ENCODE assay signal across 1 cellular context in genomic region chr1:162397039-162397448, GRCh38.
TF ChIP-seq lines count a peak whose summit lies in the region.

No MANE protein-coding gene starts in this region.

TF ChIP-seq in K562, 482 proteins besides CTCF, POLR2A, EP300 and RAD21 (continued from another document):
- TF ChIP-seq SFPQ (IDR thresholded peaks at IDR 0.05; ENCODE audit: low read depth, low read length), result no peak
- TF ChIP-seq DDX20 (tag; IDR thresholded peaks at IDR 0.05; ENCODE audit: low read depth), result no peak
- no peak for TF ChIP-seq CREB3L1 (IDR thresholded peaks at IDR 0.05; ENCODE audit: borderline replicate concordance, low read depth)
- TF ChIP-seq NR2C2 (CRISPR knock-in tag; IDR thresholded peaks at IDR 0.05), result no peak
- no peak for TF ChIP-seq NR2C2 (tag; IDR thresholded peaks at IDR 0.05)
- TF ChIP-seq ZNF134 (CRISPR knock-in tag; conservative IDR thresholded peaks at IDR 0.05), result no peak
- no peak for TF ChIP-seq STAG1 (CRISPR knock-in tag; IDR thresholded peaks at IDR 0.05; ENCODE audit: borderline replicate concordance)
- no peak for TF ChIP-seq ZFP30 (CRISPR knock-in tag; IDR thresholded peaks at IDR 0.05; ENCODE audit: borderline replicate concordance)
- no peak for TF ChIP-seq GABPA (tag; conservative IDR thresholded peaks at IDR 0.05; ENCODE audit: low read depth)
- TF ChIP-seq NRF1 (conservative IDR thresholded peaks at IDR 0.05 in 1 of 2, IDR thresholded peaks at IDR 0.05 in 1 of 2), result no peak
- peak; percentile 79 for TF ChIP-seq KLF16 (IDR thresholded peaks at IDR 0.05)
- TF ChIP-seq MXD1 (CRISPR knock-in tag; IDR thresholded peaks at IDR 0.05; ENCODE audit: borderline replicate concordance, poor library complexity, severe bottlenecking), result no peak
- TF ChIP-seq MEIS2 (IDR thresholded peaks at IDR 0.05; ENCODE audit: partially characterized antibody), result peak; percentile 19
- TF ChIP-seq CHD2 (IDR thresholded peaks at IDR 0.05; ENCODE audit: low read depth, low read length), result no peak
- no peak for TF ChIP-seq NR2F6 (CRISPR knock-in tag; IDR thresholded peaks at IDR 0.05)
- no peak for TF ChIP-seq NELFE (IDR thresholded peaks at IDR 0.05; ENCODE audit: insufficient read depth, insufficient read length)
- no peak for TF ChIP-seq KLF6 (CRISPR knock-in tag; IDR thresholded peaks at IDR 0.05; ENCODE audit: borderline replicate concordance)
- no peak for TF ChIP-seq MTA1 (IDR thresholded peaks at IDR 0.05; ENCODE audit: borderline replicate concordance)
- no peak for TF ChIP-seq RB1 (IDR thresholded peaks at IDR 0.05; ENCODE audit: low read depth)
- TF ChIP-seq ARHGAP35 (IDR thresholded peaks at IDR 0.05; ENCODE audit: partially characterized antibody), result no peak
- TF ChIP-seq TFAM (CRISPR knock-in tag; conservative IDR thresholded peaks at IDR 0.05), result no peak
- no peak for TF ChIP-seq MED1 (CRISPR knock-in tag; IDR thresholded peaks at IDR 0.05; ENCODE audit: borderline replicate concordance)
- no peak for TF ChIP-seq ZC3H8 (IDR thresholded peaks at IDR 0.05)
- TF ChIP-seq ZNF316 (IDR thresholded peaks at IDR 0.05), result no peak
- TF ChIP-seq FOXA1 (IDR thresholded peaks at IDR 0.05; ENCODE audit: borderline replicate concordance), result no peak
- no peak for TF ChIP-seq ZBTB49 (CRISPR knock-in tag; IDR thresholded peaks at IDR 0.05; ENCODE audit: borderline replicate concordance)
- peak; percentile 61 for TF ChIP-seq ZNF263 (CRISPR knock-in tag; IDR thresholded peaks at IDR 0.05; ENCODE audit: borderline replicate concordance)
- TF ChIP-seq ZNF140 (CRISPR knock-in tag; IDR thresholded peaks at IDR 0.05), result no peak
- TF ChIP-seq HCFC1 (IDR thresholded peaks at IDR 0.05; ENCODE audit: low read depth, low read length), result no peak
- TF ChIP-seq ZBTB11 (CRISPR knock-in tag; IDR thresholded peaks at IDR 0.05), result no peak
- TF ChIP-seq MCM3 (IDR thresholded peaks at IDR 0.05), result no peak
- no peak for TF ChIP-seq HES1 (IDR thresholded peaks at IDR 0.05; ENCODE audit: low read depth)
- no peak for TF ChIP-seq ARID2 (IDR thresholded peaks at IDR 0.05)
- TF ChIP-seq SP1 (CRISPR knock-in tag; IDR thresholded peaks at IDR 0.05), result 0 out of 2 replicates have a peak, but pooled peaks have one; percentile 49
- TF ChIP-seq SPI1 (IDR thresholded peaks at IDR 0.05; ENCODE audit: borderline replicate concordance, low read depth, low read length), result peak; percentile 61; the same call in 1 of the 2 replicates
- no peak for TF ChIP-seq ETS1 (conservative IDR thresholded peaks at IDR 0.05; ENCODE audit: control insufficient read depth, low read depth, low read length)
- no peak for TF ChIP-seq RBM17 (IDR thresholded peaks at IDR 0.05; ENCODE audit: borderline replicate concordance, low read depth, low read length)
- TF ChIP-seq CBX8 (IDR thresholded peaks at IDR 0.05; ENCODE audit: borderline replicate concordance, extremely low read depth, low read depth, low read length, poor library complexity, severe bottlenecking), result no peak
- TF ChIP-seq PTTG1 (tag; IDR thresholded peaks at IDR 0.05; ENCODE audit: low read depth), result no peak
- TF ChIP-seq ZNF232 (CRISPR knock-in tag; IDR thresholded peaks at IDR 0.05), result no peak
- no peak for TF ChIP-seq ETV5 (CRISPR knock-in tag; IDR thresholded peaks at IDR 0.05; ENCODE audit: low read depth)
- TF ChIP-seq ZNF239 (CRISPR knock-in tag; IDR thresholded peaks at IDR 0.05), result no peak
- TF ChIP-seq FOXM1 (IDR thresholded peaks at IDR 0.05; ENCODE audit: low read depth), result peak; percentile 29; the same call in 1 of the 2 replicates
- no peak for TF ChIP-seq FOXM1 (CRISPR knock-in tag; IDR thresholded peaks at IDR 0.05; ENCODE audit: low read depth)
- TF ChIP-seq KLF13 (tag; IDR thresholded peaks at IDR 0.05; ENCODE audit: borderline replicate concordance, low read depth), result no peak
- peak; percentile 85 for TF ChIP-seq SMARCE1 (IDR thresholded peaks at IDR 0.05)
- TF ChIP-seq NR0B1 (IDR thresholded peaks at IDR 0.05; ENCODE audit: partially characterized antibody), result no peak
- no peak for TF ChIP-seq ZNF507 (tag; conservative IDR thresholded peaks at IDR 0.05)
- peak; percentile 88 for TF ChIP-seq ZNF384 (IDR thresholded peaks at IDR 0.05; ENCODE audit: low read depth, low read length)
